8 cellular contexts compared by ENCODE assay signal in genomic region chr9:6758418-6759113, GRCh38. TPM values are rescaled to one million over a fixed set of nuclear protein-coding genes. Genes with fewer than 3 reads are reported as not detected.
DNase-seq lines count a peak whose midpoint lies in the region; ATAC-seq, FAIRE-seq and TF ChIP-seq lines count a peak whose summit lies in the region.

No MANE protein-coding gene starts in this region.

- no peak for FAIRE-seq in bronchial epithelial cell (lab: Jason Lieb, UNC)
- no peak for FAIRE-seq in keratinocyte (lab: Jason Lieb, UNC)

- H3K27me3 ChIP-seq in HUES64 (ENCODE audit: insufficient read depth, low read length) (no peaks in the 10 kb centered on the region), bronchial epithelial cell (ENCODE audit: control insufficient read depth, insufficient read depth, low read length) (no peaks in the 10 kb centered on the region), keratinocyte (ENCODE audit: control insufficient read depth, extremely low read depth, insufficient read depth, low read length) (no peaks in the 10 kb centered on the region)

- H3K4me3 ChIP-seq in HUES64 (ENCODE audit: low read length) (peak overlapping the region; percentile 73), bronchial epithelial cell (ENCODE audit: low read depth, low read length) (peak overlapping the region; percentile 54), keratinocyte (ENCODE audit: control insufficient read depth in 2 of 3, extremely low read depth in 1 of 3, insufficient read depth in 2 of 3, low read depth in 1 of 3, low read length in 3 of 3) (peak overlapping the region; percentile 86 to 94 (median 92))

- WGBS in HUES64, result under 1% methylated on average over 52 of the region's 52 CpGs

- H3K79me2 ChIP-seq in keratinocyte (ENCODE audit: control insufficient read depth, insufficient read depth, low read length), result peaks cover 43% of the 10 kb centered on the region

- peak overlapping the region; percentile 82 for H2AFZ ChIP-seq in keratinocyte (ENCODE audit: control insufficient read depth, low read length)

- ATAC-seq in GM21381 (IDR thresholded peaks at IDR 0.05; ENCODE audit: unreplicated experiment) (peak; percentile 24), GM19328 (IDR thresholded peaks at IDR 0.05; ENCODE audit: unreplicated experiment) (no peak)

- H3K9ac ChIP-seq in HUES64 (ENCODE audit: low read depth, low read length) (peak overlapping the region; percentile 67; the same call in 1 of the 2 replicates), keratinocyte (ENCODE audit: control insufficient read depth, extremely low read depth, insufficient read depth, low read length) (peak overlapping the region; percentile 98)

- peak; percentile 55 for DNase-seq in DMS79 treated with DMSO at 0.1 percent for 48 hours (lab: John Stamatoyannopoulos, UW)
- DNase-seq in bronchial epithelial cell (ENCODE audit: low read depth), result peak; percentile 67
- peak; percentile 19 for DNase-seq in keratinocyte (ENCODE audit: low read depth, low spot score)
- DNase-seq in stimulated activated CD4-positive, alpha-beta T cell treated with anti-CD3 and anti-CD28 coated beads, Interleukin-12 subunit alpha, Interleukin-12 subunit beta, amount 100 ng/mL, for 48 hours (ENCODE audit: low read depth in 2 of 3, low spot score in 1 of 3), result peak; percentile 11 to 42 (median 37)

- H4K20me1 ChIP-seq in keratinocyte (ENCODE audit: control insufficient read depth, extremely low read depth, insufficient read depth, low read length), result no peaks in the 10 kb centered on the region

- peak overlapping the region; percentile 67 for H3K4me2 ChIP-seq in keratinocyte (ENCODE audit: control insufficient read depth, extremely low read depth, insufficient read depth, low read depth, low read length)

- dilution Hi-C loops in keratinocyte (cut with MboI; ENCODE audit: extremely low pct_ligation_motif_present, low sequenced_read_pairs), result no loop called here

- no peak for TF ChIP-seq CTCF in VCaP (conservative IDR thresholded peaks at IDR 0.05)
- no peak for TF ChIP-seq CTCF in bronchial epithelial cell (IDR thresholded peaks at IDR 0.05; ENCODE audit: insufficient read depth, low read length, severe bottlenecking)
- no peak for TF ChIP-seq CTCF in keratinocyte (optimal IDR thresholded peaks at IDR 0.05 in 1 of 3, IDR thresholded peaks at IDR 0.05 in 1 of 3, conservative IDR thresholded peaks at IDR 0.05 in 1 of 3; ENCODE audit: extremely low read depth in 1 of 3, insufficient read depth in 2 of 3, low read length in 3 of 3)

- H3K9me3 ChIP-seq in HUES64 (ENCODE audit: insufficient read depth, low read depth, low read length) (no peaks in the 10 kb centered on the region), keratinocyte (ENCODE audit: control insufficient read depth, low read depth, low read length) (no peaks in the 10 kb centered on the region)

- H3K27ac ChIP-seq in HUES64 (ENCODE audit: low read depth, low read length), result peak overlapping the region; percentile 48; the same call in 1 of the 2 replicates
- peak overlapping the region; percentile 94 for H3K27ac ChIP-seq in VCaP
- H3K27ac ChIP-seq in keratinocyte (ENCODE audit: control insufficient read depth, insufficient read depth, low read length), result peak overlapping the region; percentile 88

- H3K4me1 ChIP-seq in HUES64 (ENCODE audit: insufficient read depth, low read length) (peaks cover 4% of the 10 kb centered on the region; the same call in 1 of the 2 replicates), keratinocyte (ENCODE audit: control insufficient read depth, extremely low read depth, insufficient read depth, low read length) (peaks cover 6% of the 10 kb centered on the region)

- no peaks in the 10 kb centered on the region for H3K9me1 ChIP-seq in keratinocyte (ENCODE audit: control insufficient read depth, extremely low read depth, insufficient read depth, low read length)

- H3K36me3 ChIP-seq in HUES64 (ENCODE audit: insufficient read depth, low read length), result no peaks in the 10 kb centered on the region
- no peaks in the 10 kb centered on the region for H3K36me3 ChIP-seq in bronchial epithelial cell (ENCODE audit: control insufficient read depth, insufficient read depth, low read length)
- no peaks in the 10 kb centered on the region for H3K36me3 ChIP-seq in keratinocyte (ENCODE audit: control insufficient read depth in 2 of 2, extremely low read depth in 1 of 2, insufficient read depth in 2 of 2, low read length in 2 of 2)

RNA-seq across cellular contexts. Expression of gene KDM4C, which starts 0.8 kb away (rescaled TPM):
- polyA plus RNA-seq in HUES64 (2013, experiment 1 of 2), result 10.8 TPM
- polyA plus RNA-seq in HUES64 (2013, experiment 2 of 2), result 11.5 TPM
- total RNA-seq in bronchial epithelial cell, result 36.6 and 44.0 TPM in 2 replicates
- 12.2 to 17.2 TPM (median 12.3 TPM) in 3 replicates for polyA plus RNA-seq in keratinocyte
- 16.1 TPM for polyA plus RNA-seq in keratinocyte (2011; ENCODE audit: low read depth)
- 8.4 and 9.1 TPM in 2 replicates for polyA plus RNA-seq in keratinocyte (2011; cell fraction: cytosol; rRNA removed)
- polyA plus RNA-seq in keratinocyte (2011; cell fraction: nucleus; rRNA removed), result 38.3 and 39.6 TPM in 2 replicates
- 9.1 and 12.4 TPM in 2 replicates for polyA plus RNA-seq in keratinocyte (2012; ENCODE audit: low replicate concordance)
- 29.5 to 86.0 TPM (median 48.1 TPM) in 3 replicates for polyA minus RNA-seq in keratinocyte
- polyA minus RNA-seq in keratinocyte (2011; cell fraction: cytosol; rRNA and poly(A)+ RNA removed), result 11.9 TPM
- polyA minus RNA-seq in keratinocyte (2011; cell fraction: nucleus; rRNA and poly(A)+ RNA removed), result 57.7 and 111 TPM in 2 replicates
